Comparison of ENCODE assay signal across 1 cellular context in the genomic region with DNA sequence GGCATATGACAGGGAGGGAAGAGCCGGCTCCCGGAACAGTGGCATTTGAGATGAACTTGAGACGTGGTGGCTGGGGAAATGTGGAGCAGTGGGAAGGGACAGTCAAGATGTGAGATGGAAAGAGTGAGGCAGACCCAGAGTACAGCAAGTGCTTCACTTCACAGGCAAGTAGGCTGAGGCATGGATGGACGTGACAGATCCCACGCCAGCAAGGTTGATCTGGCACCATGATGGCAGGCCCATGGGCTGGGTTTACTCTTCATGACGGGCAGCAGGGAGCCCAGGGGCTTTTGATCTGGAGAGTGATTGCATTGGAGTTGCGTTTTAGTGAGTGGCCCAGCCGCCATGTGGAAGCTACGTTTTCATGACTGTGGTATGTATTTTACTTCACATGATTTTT.
TF ChIP-seq lines count a peak whose summit lies in the region.

No MANE protein-coding gene starts in this region.

TF ChIP-seq in WTC11, 78 proteins besides CTCF, POLR2A, EP300 and RAD21:
- TF ChIP-seq, protein P1, sequence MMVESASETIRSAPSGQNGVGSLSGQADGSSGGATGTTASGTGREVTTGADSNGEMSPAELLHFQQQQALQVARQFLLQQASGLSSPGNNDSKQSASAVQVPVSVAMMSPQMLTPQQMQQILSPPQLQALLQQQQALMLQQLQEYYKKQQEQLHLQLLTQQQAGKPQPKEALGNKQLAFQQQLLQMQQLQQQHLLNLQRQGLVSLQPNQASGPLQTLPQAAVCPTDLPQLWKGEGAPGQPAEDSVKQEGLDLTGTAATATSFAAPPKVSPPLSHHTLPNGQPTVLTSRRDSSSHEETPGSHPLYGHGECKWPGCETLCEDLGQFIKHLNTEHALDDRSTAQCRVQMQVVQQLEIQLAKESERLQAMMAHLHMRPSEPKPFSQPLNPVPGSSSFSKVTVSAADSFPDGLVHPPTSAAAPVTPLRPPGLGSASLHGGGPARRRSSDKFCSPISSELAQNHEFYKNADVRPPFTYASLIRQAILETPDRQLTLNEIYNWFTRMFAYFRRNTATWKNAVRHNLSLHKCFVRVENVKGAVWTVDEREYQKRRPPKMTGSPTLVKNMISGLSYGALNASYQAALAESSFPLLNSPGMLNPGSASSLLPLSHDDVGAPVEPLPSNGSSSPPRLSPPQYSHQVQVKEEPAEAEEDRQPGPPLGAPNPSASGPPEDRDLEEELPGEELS (CRISPR knock-in tag; IDR thresholded peaks at IDR 0.05): no peak
- no peak for TF ChIP-seq ZNF396 (CRISPR knock-in tag; IDR thresholded peaks at IDR 0.05; ENCODE audit: borderline replicate concordance)
- TF ChIP-seq CREB1 (CRISPR knock-in tag; IDR thresholded peaks at IDR 0.05): no peak
- no peak for TF ChIP-seq IRF2 (CRISPR knock-in tag; IDR thresholded peaks at IDR 0.05; ENCODE audit: borderline replicate concordance, low read depth)
- no peak for TF ChIP-seq EMX1 (CRISPR knock-in tag; IDR thresholded peaks at IDR 0.05)
- TF ChIP-seq OVOL2 (CRISPR knock-in tag; IDR thresholded peaks at IDR 0.05; ENCODE audit: borderline replicate concordance): no peak
- TF ChIP-seq FOXJ3 (CRISPR knock-in tag; IDR thresholded peaks at IDR 0.05; ENCODE audit: borderline replicate concordance): no peak
- TF ChIP-seq, protein P2, sequence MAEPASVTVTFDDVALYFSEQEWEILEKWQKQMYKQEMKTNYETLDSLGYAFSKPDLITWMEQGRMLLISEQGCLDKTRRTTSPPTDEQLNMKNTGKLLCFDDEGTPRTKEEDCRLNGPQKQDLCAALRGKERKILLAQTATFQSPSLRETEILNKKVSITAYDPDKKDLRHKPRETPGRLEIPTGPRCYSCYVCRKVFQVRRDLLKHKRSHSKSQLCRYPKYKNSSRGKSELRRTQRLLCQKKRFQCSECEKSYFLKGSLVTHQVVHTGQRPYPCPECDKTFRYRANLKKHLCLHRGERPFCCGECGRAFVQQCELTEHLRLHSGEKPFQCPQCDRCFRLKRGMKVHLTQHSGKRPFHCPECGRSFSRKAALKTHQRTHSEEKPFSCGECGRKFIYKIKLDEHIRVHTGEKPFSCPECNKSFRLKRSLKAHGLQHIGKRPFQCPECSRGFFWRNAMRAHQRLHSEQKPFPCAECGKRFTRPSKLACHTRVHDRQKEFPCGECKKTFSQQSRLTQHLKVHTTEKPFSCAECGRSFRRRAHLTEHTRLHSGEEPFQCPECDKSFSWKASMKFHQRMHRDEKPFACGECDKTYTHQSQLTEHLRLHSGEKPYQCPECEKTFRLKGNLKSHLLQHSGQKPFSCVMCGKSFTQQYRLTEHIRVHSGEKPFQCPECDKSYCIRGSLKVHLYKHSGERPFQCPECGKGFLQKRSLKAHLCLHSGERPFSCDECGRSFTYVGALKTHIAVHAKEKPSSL (CRISPR knock-in tag; conservative IDR thresholded peaks at IDR 0.05): no peak
- no peak for TF ChIP-seq NFYB (CRISPR knock-in tag; conservative IDR thresholded peaks at IDR 0.05; ENCODE audit: low read depth)
- TF ChIP-seq, protein P3, sequence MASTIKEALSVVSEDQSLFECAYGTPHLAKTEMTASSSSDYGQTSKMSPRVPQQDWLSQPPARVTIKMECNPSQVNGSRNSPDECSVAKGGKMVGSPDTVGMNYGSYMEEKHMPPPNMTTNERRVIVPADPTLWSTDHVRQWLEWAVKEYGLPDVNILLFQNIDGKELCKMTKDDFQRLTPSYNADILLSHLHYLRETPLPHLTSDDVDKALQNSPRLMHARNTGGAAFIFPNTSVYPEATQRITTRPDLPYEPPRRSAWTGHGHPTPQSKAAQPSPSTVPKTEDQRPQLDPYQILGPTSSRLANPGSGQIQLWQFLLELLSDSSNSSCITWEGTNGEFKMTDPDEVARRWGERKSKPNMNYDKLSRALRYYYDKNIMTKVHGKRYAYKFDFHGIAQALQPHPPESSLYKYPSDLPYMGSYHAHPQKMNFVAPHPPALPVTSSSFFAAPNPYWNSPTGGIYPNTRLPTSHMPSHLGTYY (CRISPR knock-in tag; IDR thresholded peaks at IDR 0.05): no peak
- TF ChIP-seq NR1H2 (CRISPR knock-in tag; IDR thresholded peaks at IDR 0.05): no peak
- no peak for TF ChIP-seq ZNF423 (CRISPR knock-in tag; IDR thresholded peaks at IDR 0.05)
- TF ChIP-seq, protein P4, sequence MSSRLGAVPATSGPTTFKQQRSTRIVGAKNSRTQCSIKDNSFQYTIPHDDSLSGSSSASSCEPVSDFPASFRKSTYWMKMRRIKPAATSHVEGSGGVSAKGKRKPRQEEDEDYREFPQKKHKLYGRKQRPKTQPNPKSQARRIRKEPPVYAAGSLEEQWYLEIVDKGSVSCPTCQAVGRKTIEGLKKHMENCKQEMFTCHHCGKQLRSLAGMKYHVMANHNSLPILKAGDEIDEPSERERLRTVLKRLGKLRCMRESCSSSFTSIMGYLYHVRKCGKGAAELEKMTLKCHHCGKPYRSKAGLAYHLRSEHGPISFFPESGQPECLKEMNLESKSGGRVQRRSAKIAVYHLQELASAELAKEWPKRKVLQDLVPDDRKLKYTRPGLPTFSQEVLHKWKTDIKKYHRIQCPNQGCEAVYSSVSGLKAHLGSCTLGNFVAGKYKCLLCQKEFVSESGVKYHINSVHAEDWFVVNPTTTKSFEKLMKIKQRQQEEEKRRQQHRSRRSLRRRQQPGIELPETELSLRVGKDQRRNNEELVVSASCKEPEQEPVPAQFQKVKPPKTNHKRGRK (CRISPR knock-in tag; IDR thresholded peaks at IDR 0.05; ENCODE audit: borderline replicate concordance): no peak
- TF ChIP-seq, protein P5, sequence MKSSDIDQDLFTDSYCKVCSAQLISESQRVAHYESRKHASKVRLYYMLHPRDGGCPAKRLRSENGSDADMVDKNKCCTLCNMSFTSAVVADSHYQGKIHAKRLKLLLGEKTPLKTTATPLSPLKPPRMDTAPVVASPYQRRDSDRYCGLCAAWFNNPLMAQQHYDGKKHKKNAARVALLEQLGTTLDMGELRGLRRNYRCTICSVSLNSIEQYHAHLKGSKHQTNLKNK (CRISPR knock-in tag; IDR thresholded peaks at IDR 0.05): no peak
- TF ChIP-seq, protein P6, sequence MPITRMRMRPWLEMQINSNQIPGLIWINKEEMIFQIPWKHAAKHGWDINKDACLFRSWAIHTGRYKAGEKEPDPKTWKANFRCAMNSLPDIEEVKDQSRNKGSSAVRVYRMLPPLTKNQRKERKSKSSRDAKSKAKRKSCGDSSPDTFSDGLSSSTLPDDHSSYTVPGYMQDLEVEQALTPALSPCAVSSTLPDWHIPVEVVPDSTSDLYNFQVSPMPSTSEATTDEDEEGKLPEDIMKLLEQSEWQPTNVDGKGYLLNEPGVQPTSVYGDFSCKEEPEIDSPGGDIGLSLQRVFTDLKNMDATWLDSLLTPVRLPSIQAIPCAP (CRISPR knock-in tag; IDR thresholded peaks at IDR 0.05): no peak
- TF ChIP-seq, protein P7, sequence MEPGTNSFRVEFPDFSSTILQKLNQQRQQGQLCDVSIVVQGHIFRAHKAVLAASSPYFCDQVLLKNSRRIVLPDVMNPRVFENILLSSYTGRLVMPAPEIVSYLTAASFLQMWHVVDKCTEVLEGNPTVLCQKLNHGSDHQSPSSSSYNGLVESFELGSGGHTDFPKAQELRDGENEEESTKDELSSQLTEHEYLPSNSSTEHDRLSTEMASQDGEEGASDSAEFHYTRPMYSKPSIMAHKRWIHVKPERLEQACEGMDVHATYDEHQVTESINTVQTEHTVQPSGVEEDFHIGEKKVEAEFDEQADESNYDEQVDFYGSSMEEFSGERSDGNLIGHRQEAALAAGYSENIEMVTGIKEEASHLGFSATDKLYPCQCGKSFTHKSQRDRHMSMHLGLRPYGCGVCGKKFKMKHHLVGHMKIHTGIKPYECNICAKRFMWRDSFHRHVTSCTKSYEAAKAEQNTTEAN (CRISPR knock-in tag; IDR thresholded peaks at IDR 0.05): no peak
- no peak for TF ChIP-seq ESRRA (CRISPR knock-in tag; IDR thresholded peaks at IDR 0.05; ENCODE audit: borderline replicate concordance)
- no peak for TF ChIP-seq ZNF232 (CRISPR knock-in tag; IDR thresholded peaks at IDR 0.05)
- TF ChIP-seq, protein P8, sequence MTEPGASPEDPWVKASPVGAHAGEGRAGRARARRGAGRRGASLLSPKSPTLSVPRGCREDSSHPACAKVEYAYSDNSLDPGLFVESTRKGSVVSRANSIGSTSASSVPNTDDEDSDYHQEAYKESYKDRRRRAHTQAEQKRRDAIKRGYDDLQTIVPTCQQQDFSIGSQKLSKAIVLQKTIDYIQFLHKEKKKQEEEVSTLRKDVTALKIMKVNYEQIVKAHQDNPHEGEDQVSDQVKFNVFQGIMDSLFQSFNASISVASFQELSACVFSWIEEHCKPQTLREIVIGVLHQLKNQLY (CRISPR knock-in tag; IDR thresholded peaks at IDR 0.05): no peak
- no peak for TF ChIP-seq SOX15 (CRISPR knock-in tag; IDR thresholded peaks at IDR 0.05)
